ENCODE assay signal across 11 cellular contexts in the genomic region with DNA sequence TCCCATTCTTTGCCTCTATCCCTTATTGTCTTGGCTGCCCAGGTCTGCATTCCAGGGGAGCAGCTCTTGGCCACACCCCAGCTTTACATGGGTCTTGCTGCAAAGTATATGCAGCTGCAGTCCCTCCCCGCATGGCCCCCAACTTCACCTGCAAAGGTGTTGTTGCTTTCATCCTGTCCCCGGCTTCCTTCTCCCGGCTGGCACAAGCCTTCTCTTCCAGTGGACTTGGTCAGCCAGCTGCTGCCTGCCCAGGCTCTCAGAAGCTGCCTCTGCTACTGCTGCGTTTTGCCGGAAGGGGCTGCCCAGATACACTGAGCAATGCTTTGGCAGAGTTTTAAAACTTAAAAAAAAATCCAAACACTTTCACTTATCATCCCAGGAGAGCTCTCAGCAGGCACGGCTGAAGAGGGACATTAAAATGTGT.
DNase-seq lines count a peak whose midpoint lies in the region; ATAC-seq and TF ChIP-seq lines count a peak whose summit lies in the region.
"Had no signal": no experiment of that assay in that cellular context is flagged by ENCODE, and none has a peak within 500 bp of the region (broad histone marks: within the 10 kb centered on the region; RNA-seq: fewer than 3 reads in every experiment).

No MANE protein-coding gene starts in this region.

- peak overlapping the region; percentile 52 to 70 (median 58) for H3K4me3 ChIP-seq in esophagus muscularis mucosa
- no peak overlapping the region for H3K4me3 ChIP-seq in thyroid gland (replicated peaks in 1 of 3)
- H3K4me3 ChIP-seq in CD4-positive, alpha-beta memory T cell (ENCODE audit: low read length in 2 of 2): no peak overlapping the region

- intact Hi-C loops in esophagus muscularis mucosa (cut with DNase I) (loop anchor here (5.0 to 10.0 kb wide), 2 partner anchors 81 to 478 kb away; no protein-coding TSS in a partner anchor), thyroid gland (cut with DNase I) (loop anchor here (10.0 kb wide), 1 partner anchor 128 kb away; no protein-coding TSS in a partner anchor)
- intact Hi-C loops in CD4-positive, alpha-beta memory T cell (cut with micrococcal nuclease): no loop called here

- no peak for ATAC-seq in activated naive CD4-positive, alpha-beta T cell treated with anti-CD3 and anti-CD28 coated beads, Interleukin-2, amount 50 U/mL, for 72 hours
- ATAC-seq in HG03097 (IDR thresholded peaks at IDR 0.05; ENCODE audit: low FRiP score, unreplicated experiment): no peak
- ATAC-seq: natural killer cell treated with Interleukin-12 subunit alpha and Interleukin-12 subunit beta and Interleukin-15 and Interleukin-18, amount 100 ng/mL, for 72 hours had no signal

- CTCF ChIA-PET in CD4-positive, alpha-beta memory T cell (lab: Charles Lee; ENCODE audit: partially characterized antibody): no interaction called here

- peaks cover 12 to 40% (median 21%) of the 10 kb centered on the region in 4 donors for H3K4me1 ChIP-seq in esophagus muscularis mucosa
- H3K4me1 ChIP-seq in thyroid gland: peaks cover 28 to 30% of the 10 kb centered on the region in 2 donors
- H3K4me1 ChIP-seq in CD4-positive, alpha-beta memory T cell (ENCODE audit: insufficient read depth, low read length): no peaks in the 10 kb centered on the region

- peaks cover under 1% of the 10 kb centered on the region for H3K27me3 Mint-ChIP-seq in mesothelial cell of epicardium (ENCODE audit: low read depth)
- H3K27me3 Mint-ChIP-seq in CD4-positive, alpha-beta memory T cell: peaks cover 4 to 11% of the 10 kb centered on the region in 2 donors

- H3K36me3 Mint-ChIP-seq in mesothelial cell of epicardium: no peaks in the 10 kb centered on the region
- no peaks in the 10 kb centered on the region for H3K36me3 Mint-ChIP-seq in CD4-positive, alpha-beta memory T cell
- no peaks in the 10 kb centered on the region for H3K36me3 Mint-ChIP-seq in activated naive CD4-positive, alpha-beta T cell treated with anti-CD3 and anti-CD28 coated beads, Interleukin-2, amount 50 U/mL, for 72 hours
- H3K36me3 Mint-ChIP-seq: activated naive CD8-positive, alpha-beta T cell; natural killer cell treated with Interleukin-12 subunit alpha and Interleukin-12 subunit beta and Interleukin-15 and Interleukin-18, amount 100 ng/mL, for 72 hours had no signal

- H3K4me3 Mint-ChIP-seq in mesothelial cell of epicardium: peak overlapping the region; percentile 27
- H3K4me3 Mint-ChIP-seq in CD4-positive, alpha-beta memory T cell: no peak overlapping the region
- H3K4me3 Mint-ChIP-seq: activated naive CD8-positive, alpha-beta T cell; natural killer cell treated with Interleukin-12 subunit alpha and Interleukin-12 subunit beta and Interleukin-15 and Interleukin-18, amount 100 ng/mL, for 72 hours had no signal

- H3K9me3 ChIP-seq in esophagus muscularis mucosa: no peaks in the 10 kb centered on the region
- H3K9me3 ChIP-seq in thyroid gland: no peaks in the 10 kb centered on the region
- no peaks in the 10 kb centered on the region for H3K9me3 ChIP-seq in CD4-positive, alpha-beta memory T cell (ENCODE audit: control insufficient read depth in 1 of 2, low read length in 2 of 2)

- POLR2A ChIA-PET in CD4-positive, alpha-beta memory T cell (lab: Charles Lee; ENCODE audit: partially characterized antibody): no interaction called here

- H3K27me3 ChIP-seq in esophagus muscularis mucosa: no peaks in the 10 kb centered on the region
- no peaks in the 10 kb centered on the region for H3K27me3 ChIP-seq in thyroid gland
- H3K27me3 ChIP-seq in CD4-positive, alpha-beta memory T cell (ENCODE audit: insufficient read depth, low read length): no peaks in the 10 kb centered on the region

- TF ChIP-seq POLR2A in esophagus muscularis mucosa (IDR thresholded peaks at IDR 0.05; ENCODE audit: low read depth): no peak
- TF ChIP-seq POLR2A in thyroid gland (IDR thresholded peaks at IDR 0.05): peak in 1 of 2 donors; percentile 28

- no peak for TF ChIP-seq EP300 in esophagus muscularis mucosa (IDR thresholded peaks at IDR 0.05)

- H3K9me3 Mint-ChIP-seq in mesothelial cell of epicardium: no peaks in the 10 kb centered on the region
- no peaks in the 10 kb centered on the region for H3K9me3 Mint-ChIP-seq in CD4-positive, alpha-beta memory T cell
- no peaks in the 10 kb centered on the region for H3K9me3 Mint-ChIP-seq in activated naive CD4-positive, alpha-beta T cell treated with anti-CD3 and anti-CD28 coated beads, Interleukin-2, amount 50 U/mL, for 72 hours
- H3K9me3 Mint-ChIP-seq: natural killer cell treated with Interleukin-12 subunit alpha and Interleukin-12 subunit beta and Interleukin-15 and Interleukin-18, amount 100 ng/mL, for 72 hours had no signal

- 27% methylated on average over 6 of the region's 6 CpGs for WGBS in esophagus muscularis mucosa
- 15 to 17% methylated on average over 6 of the region's 6 CpGs for WGBS in thyroid gland, 2 donors

- H3K36me3 ChIP-seq in esophagus muscularis mucosa (peaks cover 0 to 71% (median 10%) of the 10 kb centered on the region in 4 donors), thyroid gland (peaks cover 19 to 34% of the 10 kb centered on the region in 2 donors)
- no peaks in the 10 kb centered on the region for H3K36me3 ChIP-seq in CD4-positive, alpha-beta memory T cell (ENCODE audit: insufficient read depth, low read length)

- TF ChIP-seq CTCF in esophagus muscularis mucosa (IDR thresholded peaks at IDR 0.05) (peak; percentile 48 to 74 (median 66)), mesothelial cell of epicardium (IDR thresholded peaks at IDR 0.05; ENCODE audit: unreplicated experiment) (no peak), thyroid gland (IDR thresholded peaks at IDR 0.05) (peak; percentile 35 to 81 (median 72))

- DNase-seq in M059J (ENCODE audit: low read depth) (peak; percentile 30), esophagus muscularis mucosa (ENCODE audit: extremely low spot score) (no peak), mesothelial cell of epicardium (ENCODE audit: low spot score in 2 of 2, unreplicated experiment in 2 of 2) (peak in 1 of 2 experiments; percentile 42), thyroid gland (peak; percentile 83 to 87), NCI-H128 (lab: John Stamatoyannopoulos, UW; ENCODE audit: unreplicated experiment) (no peak)
- DNase-seq in CD4-positive, alpha-beta memory T cell: no peak
- DNase-seq in activated naive CD4-positive, alpha-beta T cell treated with anti-CD3 and anti-CD28 coated beads, Interleukin-2, amount 50 U/mL, for 72 hours (ENCODE audit: low spot score in 2 of 2): no peak
- DNase-seq: NCI-H1092 treated with DMSO at 0.1 percent for 48 hours had no signal

- H3K4me1 Mint-ChIP-seq in mesothelial cell of epicardium: peaks cover 44% of the 10 kb centered on the region
- no peaks in the 10 kb centered on the region for H3K4me1 Mint-ChIP-seq in CD4-positive, alpha-beta memory T cell

- H3K27ac Mint-ChIP-seq in mesothelial cell of epicardium: peak overlapping the region; percentile 17
- no peak overlapping the region for H3K27ac Mint-ChIP-seq in CD4-positive, alpha-beta memory T cell
- no peak overlapping the region for H3K27ac Mint-ChIP-seq in activated naive CD4-positive, alpha-beta T cell treated with anti-CD3 and anti-CD28 coated beads, Interleukin-2, amount 50 U/mL, for 72 hours
- H3K27ac Mint-ChIP-seq: activated naive CD8-positive, alpha-beta T cell; natural killer cell treated with Interleukin-12 subunit alpha and Interleukin-12 subunit beta and Interleukin-15 and Interleukin-18, amount 100 ng/mL, for 72 hours had no signal

- H3K27ac ChIP-seq in esophagus muscularis mucosa (replicated peaks in 1 of 4): peak overlapping the region; percentile 75 to 79 (median 78)
- H3K27ac ChIP-seq in thyroid gland: peak overlapping the region; percentile 71 to 81 (median 79)
- no peak overlapping the region for H3K27ac ChIP-seq in CD4-positive, alpha-beta memory T cell (ENCODE audit: low read depth, low read length)

Comparison
In these comparisons a context has a peak if more than half of its experiments do, and no peak if none do; other contexts are left out.
1. DNase-seq: peak in M059J (single experiment) and thyroid gland (2 of 2); none in esophagus muscularis mucosa (single experiment), NCI-H128 (single experiment), CD4-positive, alpha-beta memory T cell (0 of 5) and activated naive CD4-positive, alpha-beta T cell treated with anti-CD3 and anti-CD28 coated beads, Interleukin-2, amount 50 U/mL, for 72 hours (0 of 2).
2. H3K4me3 ChIP-seq: peak in esophagus muscularis mucosa (4 of 4); none in thyroid gland (0 of 3) and CD4-positive, alpha-beta memory T cell (0 of 2).